33 cellular contexts compared by ENCODE assay signal in genomic region chr2:155599834-155600233, GRCh38.
"Had no signal": no experiment of that assay in that cellular context is flagged by ENCODE, and none has a peak within 500 bp of the region (broad histone marks: within the 10 kb centered on the region; RNA-seq: fewer than 3 reads in every experiment).

No MANE protein-coding gene starts in this region.

- H3K36me3 Mint-ChIP-seq: activated naive CD4-positive, alpha-beta T cell treated with anti-CD3 and anti-CD28 coated beads, Interleukin-2, amount 50 U/mL, for 24 hours; WTC11 had no signal

- DNase-seq: activated CD4-positive, alpha-beta T cell treated with anti-CD3 and anti-CD28 coated beads for 36 hours; activated CD4-positive, alpha-beta T cell treated with anti-CD3 and anti-CD28 coated beads, Interleukin-2, amount 10 ng/mL, durations not matched to agents 7 days and 5 days; activated CD4-positive, alpha-beta T cell treated with anti-CD3 and anti-CD28 coated beads, Interleukin-2, amount 50 U/mL, for 48 hours; activated CD8-positive, alpha-beta T cell treated with anti-CD3 and anti-CD28 coated beads, Interleukin-2, amount 10 ng/mL, durations not matched to agents 7 days and 5 days; activated gamma-delta T cell; activated naive CD4-positive, alpha-beta T cell treated with Interleukin-2 at 50 U/mL for 16 hours; activated T-cell treated with anti-CD3 and anti-CD28 coated beads, Interleukin-2, amount 50 U/mL, for 24 hours; amniotic stem cell; body of pancreas; Kasumi-1; KG1; MG63; NCI-H1048; NCI-H1105 treated with DMSO at 0.1 percent for 48 hours; NCI-H1436; NCI-H1694; NCI-H1930; NCI-H2081 treated with DMSO at 0.1 percent for 48 hours; NCI-H345; NCI-H524 treated with DMSO at 0.1 percent for 48 hours; PC-3; Right ventricle myocardium superior; RPMI8226; SJCRH30 had no signal

- H3K4me1 Mint-ChIP-seq: activated CD4-positive, alpha-beta T cell treated with anti-CD3 and anti-CD28 coated beads for 36 hours; activated CD4-positive, alpha-beta T cell treated with anti-CD3 and anti-CD28 coated beads, Interleukin-2, amount 10 ng/mL, durations not matched to agents 7 days and 5 days; activated naive CD4-positive, alpha-beta T cell treated with anti-CD3 and anti-CD28 coated beads, Interleukin-2, amount 50 U/mL, for 24 hours; WTC11 had no signal

- H3K27me3 ChIP-seq: body of pancreas, breast epithelium, MG63, Peyer's patch, SJCRH30 had no signal

- ATAC-seq: activated CD4-positive, alpha-beta T cell treated with anti-CD3 and anti-CD28 coated beads for 36 hours; activated CD4-positive, CD25-positive, alpha-beta regulatory T cell treated with anti-CD3 and anti-CD28 coated beads, Interleukin-2, amount 50 U/mL, for 24 hours; activated CD8-positive, alpha-beta T cell treated with anti-CD3 and anti-CD28 coated beads, Interleukin-2, amount 10 ng/mL, durations not matched to agents 7 days and 5 days; body of pancreas; PC-3; WTC11 had no signal

- H3K4me3 ChIP-seq: body of pancreas, breast epithelium, MG63, Peyer's patch, SJCRH30, SK-N-MC had no signal

- H3K27ac ChIP-seq: body of pancreas, breast epithelium, Peyer's patch, SJCRH30, SK-N-MC had no signal

- H3K27ac Mint-ChIP-seq: activated CD4-positive, alpha-beta T cell treated with anti-CD3 and anti-CD28 coated beads for 36 hours; activated CD4-positive, alpha-beta T cell treated with anti-CD3 and anti-CD28 coated beads, Interleukin-2, amount 10 ng/mL, durations not matched to agents 7 days and 5 days; activated CD8-positive, alpha-beta T cell treated with anti-CD3 and anti-CD28 coated beads, Interleukin-2, amount 10 ng/mL, durations not matched to agents 7 days and 5 days; activated naive CD4-positive, alpha-beta T cell treated with anti-CD3 and anti-CD28 coated beads, Interleukin-2, amount 50 U/mL, for 24 hours; activated T-cell treated with anti-CD3 and anti-CD28 coated beads, Interleukin-2, amount 50 U/mL, for 24 hours; activated T-helper 2 cell treated with anti-CD3 and anti-CD28 coated beads, Interferon-gamma antibody, Interleukin-2, Interleukin-4, amounts not matched to agents 10 μg/mL and 5 μg/mL and 100 μg/mL, durations not matched to agents 14 hours and 24 hours and 36 hours; T-helper 1 cell treated with Interleukin-12 subunit alpha and Interleukin-12 subunit beta and Interleukin-4 antibody, amounts not matched to agents 30 μg/mL and 1 μg/mL, for 36 hours; T-helper 2 cell treated with Interferon-gamma antibody and Interleukin-4, amounts not matched to agents 5 μg/mL and 100 μg/mL, for 36 hours; WTC11 had no signal

- H3K27me3 Mint-ChIP-seq: activated CD4-positive, alpha-beta T cell treated with anti-CD3 and anti-CD28 coated beads for 36 hours; activated CD4-positive, alpha-beta T cell treated with anti-CD3 and anti-CD28 coated beads, Interleukin-2, amount 10 ng/mL, durations not matched to agents 7 days and 5 days; activated naive CD4-positive, alpha-beta T cell treated with anti-CD3 and anti-CD28 coated beads, Interleukin-2, amount 50 U/mL, for 24 hours; activated T-cell treated with anti-CD3 and anti-CD28 coated beads, Interleukin-2, amount 50 U/mL, for 24 hours had no signal

- H3K36me3 ChIP-seq: breast epithelium, MG63, Peyer's patch, SJCRH30 had no signal

- H3K4me3 Mint-ChIP-seq: activated CD4-positive, alpha-beta T cell treated with anti-CD3 and anti-CD28 coated beads for 36 hours; activated CD4-positive, alpha-beta T cell treated with anti-CD3 and anti-CD28 coated beads, Interleukin-2, amount 10 ng/mL, durations not matched to agents 7 days and 5 days; activated CD8-positive, alpha-beta T cell treated with anti-CD3 and anti-CD28 coated beads, Interleukin-2, amount 10 ng/mL, durations not matched to agents 7 days and 5 days; activated naive CD4-positive, alpha-beta T cell treated with anti-CD3 and anti-CD28 coated beads, Interleukin-2, amount 50 U/mL, for 24 hours; activated T-cell treated with anti-CD3 and anti-CD28 coated beads, Interleukin-2, amount 50 U/mL, for 24 hours; T-helper 1 cell treated with Interleukin-12 subunit alpha and Interleukin-12 subunit beta and Interleukin-4 antibody, amounts not matched to agents 30 μg/mL and 1 μg/mL, for 36 hours; T-helper 2 cell treated with Interferon-gamma antibody and Interleukin-4, amounts not matched to agents 5 μg/mL and 100 μg/mL, for 36 hours; WTC11 had no signal

- H3K9me3 Mint-ChIP-seq: activated naive CD4-positive, alpha-beta T cell treated with anti-CD3 and anti-CD28 coated beads, Interleukin-2, amount 50 U/mL, for 24 hours; T-helper 1 cell treated with Interleukin-12 subunit alpha and Interleukin-12 subunit beta and Interleukin-4 antibody, amounts not matched to agents 30 μg/mL and 1 μg/mL, for 36 hours had no signal

- H3K9me3 ChIP-seq: body of pancreas, MG63, Peyer's patch, SJCRH30 had no signal

- H3K4me1 ChIP-seq: body of pancreas, breast epithelium, Peyer's patch, SJCRH30 had no signal
